ENCODE assay signal across 9 cellular contexts in the genomic region with DNA sequence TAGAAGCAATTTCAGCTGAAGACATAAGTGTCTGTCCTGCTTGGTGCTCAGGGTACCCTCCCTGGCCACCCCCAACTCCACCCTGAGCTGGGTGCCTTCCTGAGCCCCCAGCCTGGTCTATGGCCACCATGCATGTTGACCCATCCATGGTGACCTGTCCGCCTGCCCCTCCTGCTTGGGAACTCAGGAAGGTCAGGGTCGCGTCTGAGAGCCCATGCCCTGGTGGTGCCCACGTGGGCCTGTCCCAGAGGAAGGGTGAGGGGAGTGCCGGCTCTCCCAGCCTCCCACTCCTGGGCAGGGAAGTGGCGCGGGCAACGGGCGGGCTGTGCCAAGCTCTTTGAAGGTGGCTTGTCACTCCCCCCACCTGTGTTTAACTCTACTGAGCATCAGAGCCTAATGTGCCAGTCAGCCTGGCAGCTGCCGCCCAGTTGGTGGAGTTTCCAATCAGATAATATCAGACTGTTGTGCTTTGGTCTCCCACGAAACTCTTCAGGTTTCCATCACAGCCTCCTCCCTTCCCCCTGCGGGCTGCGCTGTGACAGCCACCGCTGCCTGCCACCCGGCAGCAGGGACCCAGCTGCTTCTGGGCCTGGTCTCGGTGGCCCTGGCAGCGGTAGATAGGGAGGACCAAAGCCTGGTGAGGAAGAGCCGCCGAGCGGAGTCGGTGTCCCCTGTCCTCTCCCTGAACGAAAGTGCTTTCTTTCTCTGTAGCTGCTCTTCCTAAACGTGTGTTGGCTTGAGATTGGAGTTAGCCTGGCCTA. TPM values are rescaled to one million over a fixed set of nuclear protein-coding genes. Genes with fewer than 3 reads are reported as not detected.
DNase-seq lines count a peak whose midpoint lies in the region; ATAC-seq, FAIRE-seq and TF ChIP-seq lines count a peak whose summit lies in the region.
"Had no signal": no experiment of that assay in that cellular context is flagged by ENCODE, and none has a peak within 500 bp of the region (broad histone marks: within the 10 kb centered on the region; RNA-seq: fewer than 3 reads in every experiment).

No MANE protein-coding gene starts in this region.

- peaks cover 3% of the 10 kb centered on the region for H3K36me3 Mint-ChIP-seq in activated CD8-positive, alpha-beta T cell treated with anti-CD3 and anti-CD28 coated beads, Interleukin-2, amount 10 ng/mL, durations not matched to agents 7 days and 5 days (ENCODE audit: low read depth)
- H3K36me3 Mint-ChIP-seq in stimulated activated memory B cell treated with anti-CD40 and anti-IgM and Interleukin-4, amounts not matched to agents 10 μg/mL and 1 μg/mL and 100 μg/mL, for 72 hours: no peaks in the 10 kb centered on the region
- no peaks in the 10 kb centered on the region for H3K36me3 Mint-ChIP-seq in type B pancreatic cell

- ATAC-seq in activated CD8-positive, alpha-beta T cell treated with anti-CD3 and anti-CD28 coated beads, Interleukin-2, amount 10 ng/mL, durations not matched to agents 7 days and 5 days: peak; percentile 24
- peak in 4 of 8 donors; percentile 8 to 21 (median 17) for ATAC-seq in heart right ventricle
- ATAC-seq in stimulated activated memory B cell treated with anti-CD40 and anti-IgM and Interleukin-4, amounts not matched to agents 10 μg/mL and 1 μg/mL and 100 μg/mL, for 72 hours: no peak

- H3K36me3 ChIP-seq in heart right ventricle (peaks cover 0 to 17% (median 0%) of the 10 kb centered on the region in 9 donors), smooth muscle cell (ENCODE audit: low read depth) (no peaks in the 10 kb centered on the region)

- H3F3A ChIP-seq in smooth muscle cell (ENCODE audit: low read depth): no peaks in the 10 kb centered on the region

- no peak overlapping the region for H3K4me2 ChIP-seq in smooth muscle cell

- H3K4me1 Mint-ChIP-seq in activated CD8-positive, alpha-beta T cell treated with anti-CD3 and anti-CD28 coated beads, Interleukin-2, amount 10 ng/mL, durations not matched to agents 7 days and 5 days (ENCODE audit: low read depth): peaks cover 58% of the 10 kb centered on the region
- peaks cover 81% of the 10 kb centered on the region for H3K4me1 Mint-ChIP-seq in stimulated activated memory B cell treated with anti-CD40 and anti-IgM and Interleukin-4, amounts not matched to agents 10 μg/mL and 1 μg/mL and 100 μg/mL, for 72 hours
- H3K4me1 Mint-ChIP-seq in type B pancreatic cell (ENCODE audit: unreplicated experiment): peaks cover 4% of the 10 kb centered on the region

- H3K4me3 Mint-ChIP-seq in activated CD8-positive, alpha-beta T cell treated with anti-CD3 and anti-CD28 coated beads, Interleukin-2, amount 10 ng/mL, durations not matched to agents 7 days and 5 days: peak overlapping the region; percentile 82
- H3K4me3 Mint-ChIP-seq in stimulated activated memory B cell treated with anti-CD40 and anti-IgM and Interleukin-4, amounts not matched to agents 10 μg/mL and 1 μg/mL and 100 μg/mL, for 72 hours: peak overlapping the region; percentile 36
- no peak overlapping the region for H3K4me3 Mint-ChIP-seq in type B pancreatic cell

- TF ChIP-seq CTCF in HL-60 (IDR thresholded peaks at IDR 0.05; ENCODE audit: insufficient read depth, low read length): no peak
- TF ChIP-seq CTCF in heart right ventricle (IDR thresholded peaks at IDR 0.05): no peak
- no peak for TF ChIP-seq CTCF in type B pancreatic cell (conservative IDR thresholded peaks at IDR 0.05)
- no peak for TF ChIP-seq CTCF in smooth muscle cell (IDR thresholded peaks at IDR 0.05; ENCODE audit: borderline replicate concordance, insufficient read depth, poor library complexity, severe bottlenecking)
- no peak for TF ChIP-seq CTCF in D721Med (IDR thresholded peaks at IDR 0.05; ENCODE audit: insufficient read depth, missing control alignments)

- POLR2A ChIA-PET in activated CD8-positive, alpha-beta T cell treated with anti-CD3 and anti-CD28 coated beads, Interleukin-2, amount 10 ng/mL, durations not matched to agents 7 days and 5 days (lab: Charles Lee): interaction anchor here (0.9 to 3.8 kb wide), 5 partner anchors 10 to 42 kb away, joined by 3 to 30 read pairs (median 4); no protein-coding TSS in a partner anchor

- H3K79me2 ChIP-seq in smooth muscle cell (ENCODE audit: low read depth): peaks cover 63% of the 10 kb centered on the region

- 0 out of 2 replicates have a peak overlapping the region, but pooled peaks have one; percentile 1 for H3K4me3 ChIP-seq in HL-60 (replicated peaks; ENCODE audit: insufficient read depth, low read length)
- H3K4me3 ChIP-seq in heart right ventricle: peak overlapping the region in 3 of 10 donors; percentile 13 to 57 (median 35)
- H3K4me3 ChIP-seq in smooth muscle cell: no peak overlapping the region

- H3K9me3 ChIP-seq in heart right ventricle: no peaks in the 10 kb centered on the region
- no peaks in the 10 kb centered on the region for H3K9me3 ChIP-seq in smooth muscle cell (replicated peaks; ENCODE audit: low read depth)

- H3K9ac ChIP-seq in smooth muscle cell (ENCODE audit: low read depth): no peak overlapping the region

- no peak overlapping the region for H2AFZ ChIP-seq in smooth muscle cell (ENCODE audit: low read depth)

- peak in 1 of 2 experiments; percentile 48 for DNase-seq in HL-60 (ENCODE audit: low read depth in 1 of 2, low spot score in 1 of 2)
- no peak for DNase-seq in activated CD8-positive, alpha-beta T cell treated with anti-CD3 and anti-CD28 coated beads, Interleukin-2, amount 10 ng/mL, durations not matched to agents 7 days and 5 days
- peak in 1 of 2 donors; percentile 63 for DNase-seq in heart right ventricle
- DNase-seq in type B pancreatic cell (ENCODE audit: extremely low spot score, unreplicated experiment): no peak
- DNase-seq in mesenteric fat pad (ENCODE audit: low spot score): no peak
- no peak for DNase-seq in smooth muscle cell (lab: John Stamatoyannopoulos, UW; ENCODE audit: unreplicated experiment)
- no peak for DNase-seq in D721Med (ENCODE audit: insufficient read length, low spot score)
- DNase-seq: mesendoderm had no signal

- H3K27me3 Mint-ChIP-seq in activated CD8-positive, alpha-beta T cell treated with anti-CD3 and anti-CD28 coated beads, Interleukin-2, amount 10 ng/mL, durations not matched to agents 7 days and 5 days (ENCODE audit: low read depth): no peaks in the 10 kb centered on the region
- H3K27me3 Mint-ChIP-seq in stimulated activated memory B cell treated with anti-CD40 and anti-IgM and Interleukin-4, amounts not matched to agents 10 μg/mL and 1 μg/mL and 100 μg/mL, for 72 hours: no peaks in the 10 kb centered on the region
- no peaks in the 10 kb centered on the region for H3K27me3 Mint-ChIP-seq in type B pancreatic cell

- H3K27ac ChIP-seq in HL-60 (replicated peaks): peak overlapping the region; percentile 90
- H3K27ac ChIP-seq in heart right ventricle: peak overlapping the region; percentile 52 to 96 (median 88)
- H3K27ac ChIP-seq in smooth muscle cell (ENCODE audit: low read depth): no peak overlapping the region

- H3K4me1 ChIP-seq in heart right ventricle: peaks cover 62 to 95% (median 89%) of the 10 kb centered on the region in 9 donors
- peaks cover 29% of the 10 kb centered on the region for H3K4me1 ChIP-seq in smooth muscle cell (ENCODE audit: low read depth)

- H3K27ac Mint-ChIP-seq in activated CD8-positive, alpha-beta T cell treated with anti-CD3 and anti-CD28 coated beads, Interleukin-2, amount 10 ng/mL, durations not matched to agents 7 days and 5 days: peak overlapping the region; percentile 91
- peak overlapping the region; percentile 87 for H3K27ac Mint-ChIP-seq in stimulated activated memory B cell treated with anti-CD40 and anti-IgM and Interleukin-4, amounts not matched to agents 10 μg/mL and 1 μg/mL and 100 μg/mL, for 72 hours
- no peak overlapping the region for H3K27ac Mint-ChIP-seq in type B pancreatic cell

- intact Hi-C loops in heart right ventricle (cut with DNase I): loop anchor here in 2 of 10 donors (5.0 kb wide), 1 partner anchor 45 kb away; a partner anchor contains a TSS

- H3K27me3 ChIP-seq in HL-60 (ENCODE audit: insufficient read depth, poor library complexity, severe bottlenecking) (no peaks in the 10 kb centered on the region), heart right ventricle (no peaks in the 10 kb centered on the region), smooth muscle cell (ENCODE audit: low read depth) (no peaks in the 10 kb centered on the region)

- no peaks in the 10 kb centered on the region for H3K9me3 Mint-ChIP-seq in activated CD8-positive, alpha-beta T cell treated with anti-CD3 and anti-CD28 coated beads, Interleukin-2, amount 10 ng/mL, durations not matched to agents 7 days and 5 days (ENCODE audit: insufficient read depth)
- no peaks in the 10 kb centered on the region for H3K9me3 Mint-ChIP-seq in stimulated activated memory B cell treated with anti-CD40 and anti-IgM and Interleukin-4, amounts not matched to agents 10 μg/mL and 1 μg/mL and 100 μg/mL, for 72 hours
- H3K9me3 Mint-ChIP-seq in type B pancreatic cell: no peaks in the 10 kb centered on the region

- 35 to 46% methylated on average over 23 of the region's 23 CpGs for WGBS in heart right ventricle, 2 donors
- 92% methylated on average over 22 of the region's 23 CpGs for WGBS in smooth muscle cell (ENCODE audit: low lambda C conversion rate)

- no peak for FAIRE-seq in D721Med (lab: Jason Lieb, UNC)

- CTCF ChIA-PET in activated CD8-positive, alpha-beta T cell treated with anti-CD3 and anti-CD28 coated beads, Interleukin-2, amount 10 ng/mL, durations not matched to agents 7 days and 5 days (lab: Charles Lee): interaction anchor here (1.3 kb wide), 2 partner anchors 34 to 41 kb away, joined by 3 to 4 read pairs; a partner anchor contains a TSS

- H4K20me1 ChIP-seq in smooth muscle cell (ENCODE audit: low read depth): peaks cover 36% of the 10 kb centered on the region

RNA-seq across cellular contexts. Expression of a gene that starts 4.8 kb away (rescaled TPM):
- total RNA-seq in activated CD8-positive, alpha-beta T cell treated with anti-CD3 and anti-CD28 coated beads, Interleukin-2, amount 10 ng/mL, durations not matched to agents 7 days and 5 days: 10 to 100 TPM; 88.2 to 93.0 TPM
- total RNA-seq in heart right ventricle: 10 to 100 TPM; 10.4 to 36.9 (median 16.4) TPM
- polyA plus RNA-seq in heart right ventricle: 10 to 100 TPM; 12.3 to 47.7 TPM
- 31.4 and 45.4 TPM in 2 replicates for total RNA-seq in type B pancreatic cell (ENCODE audit: low replicate concordance)
- 63.9 TPM for total RNA-seq in mesenteric fat pad
- 19.3 and 23.8 TPM in 2 replicates for total RNA-seq in smooth muscle cell
- polyA plus RNA-seq in smooth muscle cell: 17.3 and 27.4 TPM in 2 replicates

RNA-seq across cellular contexts. Expression of a gene that starts 41.6 kb away (rescaled TPM):
- 10 to 100 TPM; 42.3 to 44.3 TPM for total RNA-seq in activated CD8-positive, alpha-beta T cell treated with anti-CD3 and anti-CD28 coated beads, Interleukin-2, amount 10 ng/mL, durations not matched to agents 7 days and 5 days
- 10 to 100 TPM; 12.6 to 33.7 (median 14.5) TPM for total RNA-seq in heart right ventricle
- 10 to 100 TPM; 25.8 to 33.6 TPM for polyA plus RNA-seq in heart right ventricle
- total RNA-seq in type B pancreatic cell (ENCODE audit: low replicate concordance): 25.3 and 26.1 TPM in 2 replicates
- 49.5 TPM for total RNA-seq in mesenteric fat pad
- 23.8 and 24.7 TPM in 2 replicates for total RNA-seq in smooth muscle cell
- polyA plus RNA-seq in smooth muscle cell: 37.5 and 40.7 TPM in 2 replicates

RNA-seq across cellular contexts. Expression of a gene that starts 45.9 kb away (rescaled TPM):
- total RNA-seq in activated CD8-positive, alpha-beta T cell treated with anti-CD3 and anti-CD28 coated beads, Interleukin-2, amount 10 ng/mL, durations not matched to agents 7 days and 5 days: 100 to 1,000 TPM; 252 to 255 TPM
- total RNA-seq in heart right ventricle: 100 to 1,000 TPM; 188 to 289 (median 214) TPM
- 100 to 1,000 TPM; 163 to 448 TPM for polyA plus RNA-seq in heart right ventricle
- total RNA-seq in type B pancreatic cell (ENCODE audit: low replicate concordance): 197 and 235 TPM in 2 replicates
- 272 TPM for total RNA-seq in mesenteric fat pad
- 109 and 125 TPM in 2 replicates for total RNA-seq in smooth muscle cell
- 175 and 200 TPM in 2 replicates for polyA plus RNA-seq in smooth muscle cell
